Comparison of ENCODE assay signal across 7 cellular contexts in the genomic region with DNA sequence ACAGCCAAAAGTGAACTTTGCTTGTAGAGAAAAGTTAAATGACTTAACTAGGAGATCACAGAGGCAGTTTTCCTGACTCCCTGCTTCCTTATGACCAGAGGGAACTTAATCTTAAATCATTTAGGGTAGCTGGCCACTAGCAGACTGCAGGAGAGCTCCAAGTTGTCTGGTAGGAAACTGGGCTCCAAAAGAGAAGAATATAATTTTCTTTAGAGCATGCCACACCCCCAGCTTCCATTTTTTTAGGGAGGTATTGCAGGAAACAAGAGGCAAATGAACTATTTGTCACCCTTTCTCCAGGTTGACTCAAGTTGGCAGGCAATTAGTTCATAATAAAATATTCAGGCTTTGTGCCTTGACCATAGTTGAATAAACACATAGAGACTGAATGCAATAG. TPM values are rescaled to one million over a fixed set of nuclear protein-coding genes. Genes with fewer than 3 reads are reported as not detected.
DNase-seq lines count a peak whose midpoint lies in the region; ATAC-seq and TF ChIP-seq lines count a peak whose summit lies in the region.

No MANE protein-coding gene starts in this region.

- H3K36me3 Mint-ChIP-seq in activated B cell treated with CpG ODN at 0.5 μM for 24 hours (ENCODE audit: low read depth): peaks cover 34% of the 10 kb centered on the region
- H3K36me3 Mint-ChIP-seq in stimulated activated naive B cell treated with anti-CD40 and anti-IgM and Interleukin-4, amounts not matched to agents 10 μg/mL and 1 μg/mL and 100 μg/mL, for 72 hours: peaks cover 4 to 10% of the 10 kb centered on the region in 2 donors

- peaks cover 55% of the 10 kb centered on the region for H3K4me1 Mint-ChIP-seq in activated B cell treated with CpG ODN at 0.5 μM for 24 hours
- peaks cover 10 to 40% of the 10 kb centered on the region in 2 donors for H3K4me1 Mint-ChIP-seq in stimulated activated naive B cell treated with anti-CD40 and anti-IgM and Interleukin-4, amounts not matched to agents 10 μg/mL and 1 μg/mL and 100 μg/mL, for 72 hours

- TF ChIP-seq CTCF in HL-60 (IDR thresholded peaks at IDR 0.05; ENCODE audit: insufficient read depth, low read length) (no peak), activated B cell treated with CpG ODN at 0.5 μM for 24 hours (IDR thresholded peaks at IDR 0.05) (no peak)

- peak overlapping the region; percentile 98 for H3K4me3 Mint-ChIP-seq in activated B cell treated with CpG ODN at 0.5 μM for 24 hours
- peak overlapping the region; percentile 95 to 96 for H3K4me3 Mint-ChIP-seq in stimulated activated naive B cell treated with anti-CD40 and anti-IgM and Interleukin-4, amounts not matched to agents 10 μg/mL and 1 μg/mL and 100 μg/mL, for 72 hours

- H3K9me3 Mint-ChIP-seq in activated B cell treated with CpG ODN at 0.5 μM for 24 hours: no peaks in the 10 kb centered on the region
- no peaks in the 10 kb centered on the region for H3K9me3 Mint-ChIP-seq in stimulated activated naive B cell treated with anti-CD40 and anti-IgM and Interleukin-4, amounts not matched to agents 10 μg/mL and 1 μg/mL and 100 μg/mL, for 72 hours

- CTCF ChIA-PET in activated B cell treated with CpG ODN at 0.5 μM for 24 hours (lab: Charles Lee): no interaction called here

- no peak for DNase-seq in HL-60 (ENCODE audit: low read depth in 1 of 2, low spot score in 1 of 2)
- DNase-seq in activated B cell treated with CpG ODN at 0.5 μM for 24 hours: no peak
- no peak for DNase-seq in iPS DF 6.9 (ENCODE audit: low read depth, low spot score)
- DNase-seq in stimulated activated naive B cell treated with anti-CD40 and anti-IgM and Interleukin-4, amounts not matched to agents 10 μg/mL and 1 μg/mL and 100 μg/mL, for 72 hours: no peak

- no peaks in the 10 kb centered on the region for H3K9me3 ChIP-seq in iPS DF 6.9 (ENCODE audit: control insufficient read depth, insufficient read depth, low read length)

- no peaks in the 10 kb centered on the region for H3K27me3 Mint-ChIP-seq in activated B cell treated with CpG ODN at 0.5 μM for 24 hours
- H3K27me3 Mint-ChIP-seq in stimulated activated naive B cell treated with anti-CD40 and anti-IgM and Interleukin-4, amounts not matched to agents 10 μg/mL and 1 μg/mL and 100 μg/mL, for 72 hours: no peaks in the 10 kb centered on the region

- H3K27me3 ChIP-seq in HL-60 (ENCODE audit: insufficient read depth, poor library complexity, severe bottlenecking): no peaks in the 10 kb centered on the region
- no peaks in the 10 kb centered on the region for H3K27me3 ChIP-seq in iPS DF 6.9 (ENCODE audit: control insufficient read depth, insufficient read depth, low read length)

- ATAC-seq in activated B cell treated with CpG ODN at 0.5 μM for 24 hours (ENCODE audit: low read depth): no peak
- ATAC-seq in stimulated activated naive B cell treated with anti-CD40 and anti-IgM and Interleukin-4, amounts not matched to agents 10 μg/mL and 1 μg/mL and 100 μg/mL, for 72 hours (replicated peaks): no peak
- no peak for ATAC-seq in HG02840 (IDR thresholded peaks at IDR 0.05; ENCODE audit: low FRiP score, unreplicated experiment)
- ATAC-seq in GM19035 (IDR thresholded peaks at IDR 0.05; ENCODE audit: unreplicated experiment): no peak
- ATAC-seq in HG02885 (IDR thresholded peaks at IDR 0.05; ENCODE audit: poor library complexity, unreplicated experiment): no peak

- H3K27ac Mint-ChIP-seq in activated B cell treated with CpG ODN at 0.5 μM for 24 hours: peak overlapping the region; percentile 99
- H3K27ac Mint-ChIP-seq in stimulated activated naive B cell treated with anti-CD40 and anti-IgM and Interleukin-4, amounts not matched to agents 10 μg/mL and 1 μg/mL and 100 μg/mL, for 72 hours: peak overlapping the region; percentile 99

- H3K4me1 ChIP-seq in iPS DF 6.9 (ENCODE audit: control insufficient read depth, insufficient read depth, low read length): no peaks in the 10 kb centered on the region

- no peaks in the 10 kb centered on the region for H3K36me3 ChIP-seq in iPS DF 6.9 (ENCODE audit: control insufficient read depth, insufficient read depth, low read length)

- H3K4me3 ChIP-seq in HL-60 (replicated peaks; ENCODE audit: insufficient read depth, low read length): peak overlapping the region; percentile 76
- peak overlapping the region; percentile 89; the same call in 1 of the 2 replicates for H3K4me3 ChIP-seq in iPS DF 6.9 (ENCODE audit: low read length)

- H3K27ac ChIP-seq in HL-60 (replicated peaks) (peak overlapping the region; percentile 95), iPS DF 6.9 (ENCODE audit: low read length) (no peak overlapping the region)

- POLR2A ChIA-PET in activated B cell treated with CpG ODN at 0.5 μM for 24 hours (lab: Charles Lee): no interaction called here

- intact Hi-C loops in activated B cell treated with CpG ODN at 0.5 μM for 24 hours (cut with micrococcal nuclease): no loop called here

RNA-seq across cellular contexts. Expression of a gene that starts 2.6 kb away (rescaled TPM):
- total RNA-seq in activated B cell treated with CpG ODN at 0.5 μM for 24 hours: 13.6 and 14.2 TPM in 2 replicates

RNA-seq across cellular contexts. Expression of a gene that starts 2.9 kb away (rescaled TPM):
- 4.1 and 4.4 TPM in 2 replicates for total RNA-seq in activated B cell treated with CpG ODN at 0.5 μM for 24 hours
